ENCODE assay signal across 8 cellular contexts in genomic region chr10:131641231-131641630, GRCh38.
DNase-seq lines count a peak whose midpoint lies in the region; ATAC-seq lines count a peak whose summit lies in the region.

No MANE protein-coding gene starts in this region.

- H3K27me3 Mint-ChIP-seq in activated T-helper 2 cell treated with anti-CD3 and anti-CD28 coated beads, Interferon-gamma antibody, Interleukin-2, Interleukin-4, amounts not matched to agents 10 μg/mL and 5 μg/mL and 100 μg/mL, durations not matched to agents 14 hours and 24 hours and 36 hours (ENCODE audit: low read depth): no peaks in the 10 kb centered on the region

- intact Hi-C loops in activated T-helper 2 cell treated with anti-CD3 and anti-CD28 coated beads, Interferon-gamma antibody, Interleukin-2, Interleukin-4, amounts not matched to agents 10 μg/mL and 5 μg/mL and 100 μg/mL, durations not matched to agents 14 hours and 24 hours and 36 hours (cut with micrococcal nuclease): no loop called here

- no peak overlapping the region for H3K27ac Mint-ChIP-seq in activated T-helper 2 cell treated with anti-CD3 and anti-CD28 coated beads, Interferon-gamma antibody, Interleukin-2, Interleukin-4, amounts not matched to agents 10 μg/mL and 5 μg/mL and 100 μg/mL, durations not matched to agents 14 hours and 24 hours and 36 hours

- peaks cover 9% of the 10 kb centered on the region for H3K9me3 Mint-ChIP-seq in activated T-helper 2 cell treated with anti-CD3 and anti-CD28 coated beads, Interferon-gamma antibody, Interleukin-2, Interleukin-4, amounts not matched to agents 10 μg/mL and 5 μg/mL and 100 μg/mL, durations not matched to agents 14 hours and 24 hours and 36 hours

- DNase-seq in activated CD4-positive, alpha-beta T cell treated with anti-CD3 and anti-CD28 coated beads for 48 hours: peak; percentile 47
- no peak for DNase-seq in activated CD4-positive, alpha-beta T cell treated with anti-CD3 and anti-CD28 coated beads for 1 hour
- DNase-seq in mucosa of gallbladder (ENCODE audit: low spot score) (peak; percentile 18), DMS 273 (lab: John Stamatoyannopoulos, UW; ENCODE audit: unreplicated experiment) (no peak)
- DNase-seq in activated T-helper 2 cell treated with anti-CD3 and anti-CD28 coated beads, Interferon-gamma antibody, Interleukin-2, Interleukin-4, amounts not matched to agents 10 μg/mL and 5 μg/mL and 100 μg/mL, durations not matched to agents 14 hours and 24 hours and 36 hours (ENCODE audit: low spot score): no peak
- no peak for DNase-seq in effector CD4-positive, alpha-beta T cell

- ATAC-seq in GM21528 (IDR thresholded peaks at IDR 0.05; ENCODE audit: low FRiP score, unreplicated experiment) (peak; percentile 99), HG03469 (IDR thresholded peaks at IDR 0.05; ENCODE audit: unreplicated experiment) (peak; percentile 99)

- H3K4me3 Mint-ChIP-seq in activated T-helper 2 cell treated with anti-CD3 and anti-CD28 coated beads, Interferon-gamma antibody, Interleukin-2, Interleukin-4, amounts not matched to agents 10 μg/mL and 5 μg/mL and 100 μg/mL, durations not matched to agents 14 hours and 24 hours and 36 hours (ENCODE audit: low read depth): no peak overlapping the region

- no peaks in the 10 kb centered on the region for H3K36me3 Mint-ChIP-seq in activated T-helper 2 cell treated with anti-CD3 and anti-CD28 coated beads, Interferon-gamma antibody, Interleukin-2, Interleukin-4, amounts not matched to agents 10 μg/mL and 5 μg/mL and 100 μg/mL, durations not matched to agents 14 hours and 24 hours and 36 hours (ENCODE audit: low read depth)

- peaks cover 7% of the 10 kb centered on the region for H3K4me1 Mint-ChIP-seq in activated T-helper 2 cell treated with anti-CD3 and anti-CD28 coated beads, Interferon-gamma antibody, Interleukin-2, Interleukin-4, amounts not matched to agents 10 μg/mL and 5 μg/mL and 100 μg/mL, durations not matched to agents 14 hours and 24 hours and 36 hours (ENCODE audit: low read depth)

Comparison
In these comparisons a context has a peak if more than half of its experiments do, and no peak if none do; other contexts are left out.
1. DNase-seq: peak in activated CD4-positive, alpha-beta T cell treated with anti-CD3 and anti-CD28 coated beads for 48 hours (single experiment) and mucosa of gallbladder (single experiment); none in activated CD4-positive, alpha-beta T cell treated with anti-CD3 and anti-CD28 coated beads for 1 hour (single experiment), activated T-helper 2 cell treated with anti-CD3 and anti-CD28 coated beads, Interferon-gamma antibody, Interleukin-2, Interleukin-4, amounts not matched to agents 10 μg/mL and 5 μg/mL and 100 μg/mL, durations not matched to agents 14 hours and 24 hours and 36 hours (single experiment), DMS 273 (single experiment) and effector CD4-positive, alpha-beta T cell (single experiment).